In genomic region chr12:103929051-103929908, GRCh38 we compare ENCODE assay signal across 8 cellular contexts. TPM values are rescaled to one million over a fixed set of nuclear protein-coding genes. Genes with fewer than 3 reads are reported as not detected.
A peak's percentile ranks its signal among the peaks of the same experiment; 100 is the strongest.
DNase-seq lines count a peak whose midpoint lies in the region; ATAC-seq and TF ChIP-seq lines count a peak whose summit lies in the region.

No MANE protein-coding gene starts in this region.

- intact Hi-C loops in left colon (cut with DNase I, micrococcal nuclease), result no loop called here

- DNase-seq in AG08395 (ENCODE audit: low spot score) (peak; percentile 91), NCI-H748 (lab: John Stamatoyannopoulos, UW; ENCODE audit: unreplicated experiment) (peak; percentile 95), dedifferentiated amniotic fluid mesenchymal stem cell (ENCODE audit: extremely low spot score) (peak; percentile 29), left colon (peak; percentile 79 to 89)
- peak; percentile 76 for DNase-seq in activated CD4-positive, alpha-beta T cell treated with anti-CD3 and anti-CD28 coated beads, Interleukin-2, amount 50 U/mL, for 1 hour
- peak; percentile 49 to 69 (median 60) for DNase-seq in stimulated activated CD4-positive, alpha-beta T cell treated with anti-CD3 and anti-CD28 coated beads, Interleukin-1b, Interleukin-23, amount 100 ng/mL, for 24 hours (ENCODE audit: low read depth in 4 of 4, low spot score in 1 of 4)

- ATAC-seq in HG03520 (IDR thresholded peaks at IDR 0.05; ENCODE audit: unreplicated experiment) (peak; percentile 21), left colon (peak; percentile 57)

- peak; percentile 76 for TF ChIP-seq POLR2A in GM19193 (IDR thresholded peaks at IDR 0.05; ENCODE audit: extremely low read depth, insufficient read depth, insufficient read length)

RNA-seq across cellular contexts. Expression of gene HSP90B1, which starts 0.9 kb away (rescaled TPM):
- 100 to 1,000 TPM; 440 to 482 TPM for total RNA-seq in left colon

RNA-seq across cellular contexts. Expression of gene TDG, which starts 36.4 kb away (rescaled TPM):
- total RNA-seq in left colon, result 10 to 100 TPM; 22.7 to 31.6 TPM

Comparison
In these comparisons a context has a peak if more than half of its experiments do, and no peak if none do; other contexts are left out.
1. Peak in every context shown above with its lines: DNase-seq and ATAC-seq.
2. DNase-seq: peak in every context shown above with its lines; median percentile 95 in NCI-H748; 91 in AG08395; 84 in left colon; 76 in activated CD4-positive, alpha-beta T cell treated with anti-CD3 and anti-CD28 coated beads, Interleukin-2, amount 50 U/mL, for 1 hour; 60 in stimulated activated CD4-positive, alpha-beta T cell treated with anti-CD3 and anti-CD28 coated beads, Interleukin-1b, Interleukin-23, amount 100 ng/mL, for 24 hours; 29 in dedifferentiated amniotic fluid mesenchymal stem cell.